In genomic region chr7:26198781-26199169, GRCh38 we compare ENCODE assay signal across 8 cellular contexts. TPM values are rescaled to one million over a fixed set of nuclear protein-coding genes. Genes with fewer than 3 reads are reported as not detected.
DNase-seq lines count a peak whose midpoint lies in the region; ATAC-seq and TF ChIP-seq lines count a peak whose summit lies in the region.

No MANE protein-coding gene starts in this region.

- no peak for ATAC-seq in T-cell (replicated peaks in 1 of 4)
- no peak for ATAC-seq in GM21576 (IDR thresholded peaks at IDR 0.05; ENCODE audit: unreplicated experiment)

- H3K27me3 Mint-ChIP-seq in T-cell: peaks cover 0 to 2% of the 10 kb centered on the region in 2 donors

- peaks cover 47 to 74% (median 50%) of the 10 kb centered on the region in 3 donors for H3K4me1 Mint-ChIP-seq in T-cell

- H3K9me3 Mint-ChIP-seq in T-cell: no peaks in the 10 kb centered on the region

- H3K36me3 Mint-ChIP-seq in T-cell: peaks cover 54% of the 10 kb centered on the region

- no peaks in the 10 kb centered on the region for H3K27me3 ChIP-seq in H7 (ENCODE audit: control insufficient read depth, insufficient read depth, low read length)

- peak overlapping the region; percentile 95 for H3K4me3 ChIP-seq in H7 (ENCODE audit: insufficient read depth, low read depth, low read length)
- H3K4me3 ChIP-seq in foreskin fibroblast (ENCODE audit: low read depth in 1 of 2, low read length in 2 of 2): peak overlapping the region; percentile 89 to 98
- H3K4me3 ChIP-seq in skeletal muscle cell (ENCODE audit: low read depth, low read length): peak overlapping the region; percentile 88

- H3K27ac Mint-ChIP-seq in T-cell: peak overlapping the region; percentile 99 to 100

- POLR2A ChIA-PET in T-cell (lab: Charles Lee): interaction anchor here (0.6 to 4.3 kb wide), 12 partner anchors 7 to 1367 kb away, joined by 3 to 58 read pairs (median 6); partner anchors contain the start of genes CYCS (in 1 of the 2) and NFE2L3 (in 1 of the 2)

- TF ChIP-seq CTCF in foreskin fibroblast (IDR thresholded peaks at IDR 0.05; ENCODE audit: low read depth, low read length): no peak

- peak overlapping the region; percentile 96 to 100 (median 100) for H3K4me3 Mint-ChIP-seq in T-cell

- CTCF ChIA-PET in T-cell (lab: Charles Lee): interaction anchor here (0.6 to 4.5 kb wide), 20 partner anchors 9 to 963 kb away, joined by 3 to 50 read pairs (median 6); partner anchors contain the start of gene NFE2L3 (in 1 of the 2)

- peaks cover 30% of the 10 kb centered on the region for H3K36me3 ChIP-seq in H7 (replicated peaks; ENCODE audit: control insufficient read depth, insufficient read depth, low read length)

- DNase-seq in H7 (no peak), T-cell (no peak), foreskin fibroblast (no peak), skeletal muscle cell (ENCODE audit: low read depth) (no peak), amygdala (lab: John Stamatoyannopoulos, UW) (no peak), NOMO-1 treated with dmso at 0.1 percent for 144 hours (lab: John Stamatoyannopoulos, UW; ENCODE audit: unreplicated experiment) (no peak)
- no peak for DNase-seq in activated CD8-positive, alpha-beta memory T cell treated with anti-CD3 and anti-CD28 coated beads, Interleukin-2, amount 50 U/mL, for 48 hours

RNA-seq across cellular contexts. Expression of gene HNRNPA2B1, which starts 1.8 kb away (rescaled TPM):
- total RNA-seq in H7 (2014; rRNA removed; shearing (Covaris generic)): 223 and 239 TPM in 2 replicates
- 100 to 1,000 TPM; 388 to 478 (median 411) TPM for total RNA-seq in T-cell

RNA-seq across cellular contexts. Expression of gene CBX3, which starts 2.8 kb away (rescaled TPM):
- 170 and 231 TPM in 2 replicates for total RNA-seq in H7 (2014; rRNA removed; shearing (Covaris generic))
- total RNA-seq in T-cell: 100 to 1,000 TPM; 106 to 155 (median 148) TPM

RNA-seq across cellular contexts. Expression of gene NFE2L3, which starts 46.8 kb away (rescaled TPM):
- 69.0 and 118 TPM in 2 replicates for total RNA-seq in H7 (2014; rRNA removed; shearing (Covaris generic))
- 1 to 10 TPM; 1.8 to 6.2 (median 5.1) TPM for total RNA-seq in T-cell
